Comparison of ENCODE assay signal across 1 cellular context in genomic region chr15:62896969-62897486, GRCh38.
A peak's percentile ranks its signal among the peaks of the same experiment; 100 is the strongest.
TF ChIP-seq lines count a peak whose summit lies in the region.

No MANE protein-coding gene starts in this region.

TF ChIP-seq in HepG2, 621 proteins besides CTCF, POLR2A, EP300 and RAD21 (continued from another document and continues in another):
- TF ChIP-seq ZNF512B (CRISPR knock-in tag; IDR thresholded peaks at IDR 0.05; ENCODE audit: borderline replicate concordance) = no peak
- TF ChIP-seq MYC (CRISPR knock-in tag; IDR thresholded peaks at IDR 0.05; ENCODE audit: borderline replicate concordance) = peak; percentile 50; the same call in 1 of the 2 replicates
- no peak for TF ChIP-seq PAX8 (CRISPR knock-in tag; IDR thresholded peaks at IDR 0.05; ENCODE audit: borderline replicate concordance)
- no peak for TF ChIP-seq THRA (CRISPR knock-in tag; IDR thresholded peaks at IDR 0.05; ENCODE audit: borderline replicate concordance)
- TF ChIP-seq MEIS1 (CRISPR knock-in tag; IDR thresholded peaks at IDR 0.05; ENCODE audit: borderline replicate concordance) = no peak
- no peak for TF ChIP-seq PRPF4 (IDR thresholded peaks at IDR 0.05; ENCODE audit: low read depth, low read length, poor library complexity, severe bottlenecking)
- TF ChIP-seq ZNF318 (CRISPR knock-in tag; IDR thresholded peaks at IDR 0.05) = no peak
- peak; percentile 75; the same call in 1 of the 2 replicates for TF ChIP-seq HMG20A (CRISPR knock-in tag; IDR thresholded peaks at IDR 0.05; ENCODE audit: borderline replicate concordance)
- no peak for TF ChIP-seq ZNF160 (CRISPR knock-in tag; IDR thresholded peaks at IDR 0.05)
- no peak; the same call in 1 of the 2 replicates for TF ChIP-seq RELA (CRISPR knock-in tag; IDR thresholded peaks at IDR 0.05)
- no peak for TF ChIP-seq ZSCAN20 (CRISPR knock-in tag; IDR thresholded peaks at IDR 0.05; ENCODE audit: borderline replicate concordance)
- TF ChIP-seq ZNF382 (CRISPR knock-in tag; IDR thresholded peaks at IDR 0.05; ENCODE audit: borderline replicate concordance) = no peak
- TF ChIP-seq ZFX (CRISPR knock-in tag; IDR thresholded peaks at IDR 0.05; ENCODE audit: low read depth) = peak; percentile 49
- peak; percentile 50; the same call in 1 of the 2 replicates for TF ChIP-seq RARA (CRISPR knock-in tag; IDR thresholded peaks at IDR 0.05)
- no peak for TF ChIP-seq ZNF703 (CRISPR knock-in tag; IDR thresholded peaks at IDR 0.05; ENCODE audit: borderline replicate concordance)
- TF ChIP-seq ZNF510 (CRISPR knock-in tag; IDR thresholded peaks at IDR 0.05; ENCODE audit: low read depth) = no peak
- TF ChIP-seq HNRNPLL (IDR thresholded peaks at IDR 0.05; ENCODE audit: low read depth, low read length, poor library complexity, severe bottlenecking) = peak; percentile 26
- TF ChIP-seq ATRX (CRISPR knock-in tag; IDR thresholded peaks at IDR 0.05; ENCODE audit: borderline replicate concordance) = no peak
- TF ChIP-seq JUN (CRISPR knock-in tag; IDR thresholded peaks at IDR 0.05) = peak; percentile 54; the same call in 1 of the 2 replicates
- no peak for TF ChIP-seq MLXIP (CRISPR knock-in tag; IDR thresholded peaks at IDR 0.05; ENCODE audit: borderline replicate concordance)
- no peak for TF ChIP-seq EHMT2 (IDR thresholded peaks at IDR 0.05; ENCODE audit: borderline replicate concordance, low read depth, low read length)
- peak; percentile 81 for TF ChIP-seq FOSL1 (CRISPR knock-in tag; IDR thresholded peaks at IDR 0.05; ENCODE audit: borderline replicate concordance)
- TF ChIP-seq GMEB2 (CRISPR knock-in tag; IDR thresholded peaks at IDR 0.05; ENCODE audit: low read depth) = no peak
- no peak for TF ChIP-seq RARG (CRISPR knock-in tag; IDR thresholded peaks at IDR 0.05; ENCODE audit: low read depth)
- no peak for TF ChIP-seq FOXP1 (IDR thresholded peaks at IDR 0.05)
- TF ChIP-seq FOXP1 (CRISPR knock-in tag; IDR thresholded peaks at IDR 0.05) = 0 out of 2 replicates have a peak, but pooled peaks have one; percentile 22
- 0 out of 2 replicates have a peak, but pooled peaks have one; percentile 53 for TF ChIP-seq IKZF5 (CRISPR knock-in tag; IDR thresholded peaks at IDR 0.05)
- TF ChIP-seq DNMT3B (CRISPR knock-in tag; conservative IDR thresholded peaks at IDR 0.05) = no peak
- no peak for TF ChIP-seq ZNF432 (CRISPR knock-in tag; IDR thresholded peaks at IDR 0.05; ENCODE audit: borderline replicate concordance)
- TF ChIP-seq ZNF710 (CRISPR knock-in tag; IDR thresholded peaks at IDR 0.05; ENCODE audit: borderline replicate concordance) = 0 out of 2 replicates have a peak, but pooled peaks have one; percentile 54
- TF ChIP-seq GPN1 (CRISPR knock-in tag; IDR thresholded peaks at IDR 0.05; ENCODE audit: borderline replicate concordance) = no peak
- no peak for TF ChIP-seq ZNF577 (CRISPR knock-in tag; IDR thresholded peaks at IDR 0.05; ENCODE audit: borderline replicate concordance, low read depth)
- TF ChIP-seq YEATS2 (CRISPR knock-in tag; IDR thresholded peaks at IDR 0.05; ENCODE audit: borderline replicate concordance) = no peak
- no peak for TF ChIP-seq ZKSCAN1 (IDR thresholded peaks at IDR 0.05; ENCODE audit: low read length)
- no peak for TF ChIP-seq SYNCRIP (IDR thresholded peaks at IDR 0.05; ENCODE audit: insufficient read depth, low read depth, low read length)
- no peak for TF ChIP-seq ZBTB7B (CRISPR knock-in tag; IDR thresholded peaks at IDR 0.05)
- no peak for TF ChIP-seq ZNF614 (CRISPR knock-in tag; IDR thresholded peaks at IDR 0.05; ENCODE audit: borderline replicate concordance)
- no peak for TF ChIP-seq SAFB2 (CRISPR knock-in tag; IDR thresholded peaks at IDR 0.05; ENCODE audit: borderline replicate concordance, low read depth)
- no peak for TF ChIP-seq ZNF224 (CRISPR knock-in tag; IDR thresholded peaks at IDR 0.05)
- no peak for TF ChIP-seq GLI4 (CRISPR knock-in tag; IDR thresholded peaks at IDR 0.05; ENCODE audit: borderline replicate concordance)
- TF ChIP-seq HDAC1 (CRISPR knock-in tag; IDR thresholded peaks at IDR 0.05) = no peak
- TF ChIP-seq ZNF839 (CRISPR knock-in tag; IDR thresholded peaks at IDR 0.05; ENCODE audit: borderline replicate concordance) = no peak
- no peak for TF ChIP-seq ZMYM4 (CRISPR knock-in tag; IDR thresholded peaks at IDR 0.05)
- TF ChIP-seq GABPB1 (CRISPR knock-in tag; IDR thresholded peaks at IDR 0.05) = no peak
- TF ChIP-seq RXRB (CRISPR knock-in tag; IDR thresholded peaks at IDR 0.05; ENCODE audit: borderline replicate concordance) = peak; percentile 10; the same call in 1 of the 2 replicates
- no peak for TF ChIP-seq ZNF451 (CRISPR knock-in tag; IDR thresholded peaks at IDR 0.05)
